In genomic region chr14:75183225-75183624, GRCh38 we compare ENCODE assay signal across 16 cellular contexts. TPM values are rescaled to one million over a fixed set of nuclear protein-coding genes. Genes with fewer than 3 reads are reported as not detected.
DNase-seq lines count a peak whose midpoint lies in the region; ATAC-seq and TF ChIP-seq lines count a peak whose summit lies in the region.
"Had no signal": no experiment of that assay in that cellular context is flagged by ENCODE, and none has a peak within 500 bp of the region (broad histone marks: within the 10 kb centered on the region; RNA-seq: fewer than 3 reads in every experiment).

No MANE protein-coding gene starts in this region.

- no peaks in the 10 kb centered on the region for H3K36me3 ChIP-seq in hepatocyte (replicated peaks; ENCODE audit: insufficient read depth, low read depth)
- no peaks in the 10 kb centered on the region for H3K36me3 ChIP-seq in skeletal muscle satellite cell (ENCODE audit: insufficient read depth, low read length)

- H3K9ac ChIP-seq in skeletal muscle satellite cell (ENCODE audit: low read depth, low read length) = peak overlapping the region; percentile 54

- DNase-seq in right cardiac atrium (no peak), Right ventricle myocardium superior (no peak), hepatocyte (ENCODE audit: low spot score) (no peak), NCI-H446 (lab: John Stamatoyannopoulos, UW) (no peak), NCI-H146 (lab: John Stamatoyannopoulos, UW) (no peak)
- DNase-seq: ACHN; activated naive CD8-positive, alpha-beta T cell treated with anti-CD3 and anti-CD28 coated beads, Interleukin-2, amount 10 ng/mL, durations not matched to agents 7 days and 5 days; activated T-cell treated with anti-CD3 and anti-CD28 coated beads, Interleukin-2, amount 50 U/mL, for 4 hours; CD8-positive, alpha-beta memory T cell; naive thymus-derived CD8-positive, alpha-beta T cell; PC-3; stimulated activated CD4-positive, alpha-beta T cell treated with anti-CD3 and anti-CD28 coated beads, Interleukin-2, amount 100 ng/mL, for 24 hours had no signal

- no peak overlapping the region for H3K4me3 ChIP-seq in right cardiac atrium (ENCODE audit: low read length)
- no peak overlapping the region for H3K4me3 ChIP-seq in hepatocyte
- no peak overlapping the region for H3K4me3 ChIP-seq in skeletal muscle satellite cell (ENCODE audit: low read length)
- H3K4me3 ChIP-seq: K562 had no signal

- H3K4me2 ChIP-seq in hepatocyte = no peak overlapping the region
- H3K4me2 ChIP-seq in skeletal muscle satellite cell (ENCODE audit: low read length) = peak overlapping the region; percentile 53

- H3K9me2 ChIP-seq in hepatocyte (replicated peaks; ENCODE audit: insufficient read depth) = no peaks in the 10 kb centered on the region

- H3K4me1 ChIP-seq in right cardiac atrium (ENCODE audit: control insufficient read depth, insufficient read depth, low read length) = peaks cover 2% of the 10 kb centered on the region
- peaks cover 13% of the 10 kb centered on the region for H3K4me1 ChIP-seq in hepatocyte (ENCODE audit: insufficient read depth)
- peaks cover 23% of the 10 kb centered on the region for H3K4me1 ChIP-seq in skeletal muscle satellite cell (ENCODE audit: control insufficient read depth, insufficient read depth, low read length)

- intact Hi-C loops in right cardiac atrium (cut with DNase I) = loop anchor here in 1 of 4 donors (10.0 kb wide), 1 partner anchor 52 kb away; no protein-coding TSS in a partner anchor
- intact Hi-C loops in Right ventricle myocardium superior (cut with DNase I) = no loop called here

- WGBS in right cardiac atrium = 53% methylated on average over 1 of the region's 1 CpG
- 43% methylated on average over 1 of the region's 1 CpG for WGBS in hepatocyte (ENCODE audit: low lambda C conversion rate, missing lambda C conversion rate)

- H3K27me3 ChIP-seq in right cardiac atrium (ENCODE audit: control insufficient read depth, insufficient read depth) (no peaks in the 10 kb centered on the region), hepatocyte (no peaks in the 10 kb centered on the region), skeletal muscle satellite cell (ENCODE audit: control insufficient read depth, insufficient read depth, low read length) (peaks cover 4% of the 10 kb centered on the region)

- H3K79me2 ChIP-seq in hepatocyte = no peaks in the 10 kb centered on the region

- no peak for ATAC-seq in right cardiac atrium
- no peak for ATAC-seq in Right ventricle myocardium superior (ENCODE audit: poor library complexity)
- no peak for ATAC-seq in GM19324 (IDR thresholded peaks at IDR 0.05; ENCODE audit: low FRiP score, unreplicated experiment)
- no peak for ATAC-seq in HG03378 (IDR thresholded peaks at IDR 0.05; ENCODE audit: unreplicated experiment)
- ATAC-seq: activated T-cell treated with anti-CD3 and anti-CD28 coated beads, Interleukin-2, amount 50 U/mL, for 4 hours; K562; naive thymus-derived CD8-positive, alpha-beta T cell; PC-3 had no signal

- H3K27ac ChIP-seq in right cardiac atrium (ENCODE audit: low read length) = peak overlapping the region; percentile 67
- peak overlapping the region; percentile 36 for H3K27ac ChIP-seq in hepatocyte

- H4K20me1 ChIP-seq in hepatocyte (ENCODE audit: insufficient read depth, poor library complexity, severe bottlenecking) = no peaks in the 10 kb centered on the region

- H3K9me3 ChIP-seq in right cardiac atrium (ENCODE audit: control insufficient read depth, low read length) = no peaks in the 10 kb centered on the region
- no peaks in the 10 kb centered on the region for H3K9me3 ChIP-seq in hepatocyte (ENCODE audit: low read depth)
- H3K9me3 ChIP-seq in skeletal muscle satellite cell (replicated peaks; ENCODE audit: low read length) = no peaks in the 10 kb centered on the region

- no peak overlapping the region for H2AFZ ChIP-seq in hepatocyte

- no peak for TF ChIP-seq CTCF in hepatocyte (IDR thresholded peaks at IDR 0.05; ENCODE audit: poor library complexity)

RNA-seq across cellular contexts. Expression of gene TMED10, which starts 6.8 kb away (rescaled TPM):
- total RNA-seq in right cardiac atrium (100 to 1,000 TPM; 246 to 333 (median 297) TPM), Right ventricle myocardium superior (235 TPM), hepatocyte (375 and 378 TPM in 2 replicates)
- polyA plus RNA-seq in right cardiac atrium (141 TPM), hepatocyte (390 and 411 TPM in 2 replicates)
- 226 and 241 TPM in 2 replicates for total RNA-seq in skeletal muscle satellite cell (2012; rRNA removed)

RNA-seq across cellular contexts. Expression of gene NEK9, which starts 56.4 kb away (rescaled TPM):
- total RNA-seq in right cardiac atrium = 100 to 1,000 TPM; 112 to 129 (median 123) TPM
- 48.5 TPM for polyA plus RNA-seq in right cardiac atrium
- 109 TPM for total RNA-seq in Right ventricle myocardium superior
- total RNA-seq in hepatocyte = 19.5 and 21.1 TPM in 2 replicates
- 8.8 and 12.9 TPM in 2 replicates for polyA plus RNA-seq in hepatocyte
- total RNA-seq in skeletal muscle satellite cell (2012; rRNA removed) = 26.6 and 31.2 TPM in 2 replicates
